In the genomic region with DNA sequence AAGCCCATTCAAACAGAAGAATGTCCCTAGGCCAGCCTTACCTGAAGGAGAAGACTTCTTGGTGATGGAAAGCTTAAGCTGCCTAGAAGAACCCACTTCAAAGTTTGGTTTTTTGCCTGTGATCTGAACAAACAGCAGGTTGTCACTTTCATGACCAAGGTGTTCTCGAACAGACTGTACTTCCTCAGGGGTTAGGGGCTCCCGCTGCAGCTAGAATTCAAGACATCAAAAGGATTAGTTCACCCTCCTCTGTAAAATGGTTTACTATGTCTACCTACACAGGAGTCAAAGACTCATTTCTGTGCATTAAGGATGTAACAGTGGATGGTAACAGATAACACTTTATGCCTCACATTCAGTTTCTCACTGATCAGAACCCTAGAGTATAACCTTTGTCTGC, we compare ENCODE assay signal across 29 cellular contexts. TPM values are rescaled to one million over a fixed set of nuclear protein-coding genes. Genes with fewer than 3 reads are reported as not detected.
A peak's percentile ranks its signal among the peaks of the same experiment; 100 is the strongest.
DNase-seq lines count a peak whose midpoint lies in the region; ATAC-seq lines count a peak whose summit lies in the region.
"Had no signal": no experiment of that assay in that cellular context is flagged by ENCODE, and none has a peak within 500 bp of the region (broad histone marks: within the 10 kb centered on the region; RNA-seq: fewer than 3 reads in every experiment).

No MANE protein-coding gene starts in this region.

- H3K36me3 ChIP-seq in thymus (ENCODE audit: control insufficient read depth, insufficient read depth) = peaks cover 52% of the 10 kb centered on the region

- no peak for DNase-seq in activated T-cell treated with anti-CD3 and anti-CD28 coated beads, Interleukin-2, amount 50 U/mL, for 24 hours
- DNase-seq in activated T-cell treated with anti-CD3 and anti-CD28 coated beads, Interleukin-2, amount 50 U/mL, for 48 hours = no peak
- DNase-seq in activated naive CD8-positive, alpha-beta T cell treated with anti-CD3 and anti-CD28 coated beads, Interleukin-2, amount 50 U/mL, for 24 hours = no peak
- DNase-seq in activated naive CD8-positive, alpha-beta T cell treated with anti-CD3 and anti-CD28 coated beads, Interleukin-2, amount 10 ng/mL, durations not matched to agents 7 days and 5 days = no peak
- no peak for DNase-seq in SHP77 (lab: John Stamatoyannopoulos, UW)
- DNase-seq: C1 segment of cervical spinal cord; DMS 273 treated with DMSO at 0.1 percent for 48 hours; DMS79; EL; GF-D8; NCI-H1048; NCI-H1417; NCI-H1694; NCI-H2029 treated with DMSO at 0.1 percent for 48 hours; NCI-H446 treated with DMSO at 0.1 percent for 48 hours; NCI-H526; NCI-H82; NK-92 treated with Interleukin-12 subunit alpha and Interleukin-12 subunit beta, amount 100 ng/mL, for 24 hours; Right ventricle myocardium superior; RPMI8226 had no signal

- peaks cover 23% of the 10 kb centered on the region for H3K4me1 ChIP-seq in thymus (ENCODE audit: control insufficient read depth, insufficient read depth, low read length)

- WGBS in thymus = 25% methylated on average over 2 of the region's 2 CpGs

- peak overlapping the region; percentile 78 for H3K27ac Mint-ChIP-seq in activated T-cell treated with anti-CD3 and anti-CD28 coated beads, Interleukin-2, amount 50 U/mL, for 24 hours
- H3K27ac Mint-ChIP-seq in activated naive CD8-positive, alpha-beta T cell = peak overlapping the region; percentile 83
- H3K27ac Mint-ChIP-seq in activated naive CD8-positive, alpha-beta T cell treated with anti-CD3 and anti-CD28 coated beads, Interleukin-2, amount 50 U/mL, for 24 hours = no peak overlapping the region
- H3K27ac Mint-ChIP-seq in activated naive CD8-positive, alpha-beta T cell treated with anti-CD3 and anti-CD28 coated beads, Interleukin-2, amount 10 ng/mL, durations not matched to agents 7 days and 5 days = no peak overlapping the region

- POLR2A ChIA-PET in activated naive CD8-positive, alpha-beta T cell treated with anti-CD3 and anti-CD28 coated beads, Interleukin-2, amount 10 ng/mL, durations not matched to agents 7 days and 5 days (lab: Charles Lee) = interaction anchor here (0.9 to 2.6 kb wide), 2 partner anchors 13 to 85 kb away, joined by 3 to 17 read pairs; partner anchors contain the start of genes CIAPIN1 and COQ9

- peaks cover 25% of the 10 kb centered on the region for H3K4me1 Mint-ChIP-seq in activated T-cell treated with anti-CD3 and anti-CD28 coated beads, Interleukin-2, amount 50 U/mL, for 24 hours (ENCODE audit: low read depth)
- H3K4me1 Mint-ChIP-seq in activated naive CD8-positive, alpha-beta T cell (ENCODE audit: low read depth) = peaks cover 35% of the 10 kb centered on the region
- peaks cover 25% of the 10 kb centered on the region for H3K4me1 Mint-ChIP-seq in activated naive CD8-positive, alpha-beta T cell treated with anti-CD3 and anti-CD28 coated beads, Interleukin-2, amount 50 U/mL, for 24 hours
- H3K4me1 Mint-ChIP-seq in activated naive CD8-positive, alpha-beta T cell treated with anti-CD3 and anti-CD28 coated beads, Interleukin-2, amount 10 ng/mL, durations not matched to agents 7 days and 5 days = peaks cover 3% of the 10 kb centered on the region

- H3K9me3 Mint-ChIP-seq in activated T-cell treated with anti-CD3 and anti-CD28 coated beads, Interleukin-2, amount 50 U/mL, for 24 hours = no peaks in the 10 kb centered on the region
- no peaks in the 10 kb centered on the region for H3K9me3 Mint-ChIP-seq in activated naive CD8-positive, alpha-beta T cell (ENCODE audit: low read depth)
- no peaks in the 10 kb centered on the region for H3K9me3 Mint-ChIP-seq in activated naive CD8-positive, alpha-beta T cell treated with anti-CD3 and anti-CD28 coated beads, Interleukin-2, amount 50 U/mL, for 24 hours
- H3K9me3 Mint-ChIP-seq in activated naive CD8-positive, alpha-beta T cell treated with anti-CD3 and anti-CD28 coated beads, Interleukin-2, amount 10 ng/mL, durations not matched to agents 7 days and 5 days = no peaks in the 10 kb centered on the region
- H3K9me3 Mint-ChIP-seq: CD8-positive, alpha-beta memory T cell had no signal

- H3K36me3 Mint-ChIP-seq in activated T-cell treated with anti-CD3 and anti-CD28 coated beads, Interleukin-2, amount 50 U/mL, for 24 hours (ENCODE audit: low read depth) = peaks cover 97% of the 10 kb centered on the region
- peaks cover 22% of the 10 kb centered on the region for H3K36me3 Mint-ChIP-seq in activated naive CD8-positive, alpha-beta T cell
- H3K36me3 Mint-ChIP-seq in activated naive CD8-positive, alpha-beta T cell treated with anti-CD3 and anti-CD28 coated beads, Interleukin-2, amount 50 U/mL, for 24 hours (ENCODE audit: low read depth) = peaks cover 58% of the 10 kb centered on the region
- peaks cover 42% of the 10 kb centered on the region for H3K36me3 Mint-ChIP-seq in activated naive CD8-positive, alpha-beta T cell treated with anti-CD3 and anti-CD28 coated beads, Interleukin-2, amount 10 ng/mL, durations not matched to agents 7 days and 5 days

- H3K27me3 ChIP-seq in thymus (ENCODE audit: control insufficient read depth, insufficient read depth) = no peaks in the 10 kb centered on the region

- H3K4me3 Mint-ChIP-seq in activated T-cell treated with anti-CD3 and anti-CD28 coated beads, Interleukin-2, amount 50 U/mL, for 24 hours = no peak overlapping the region
- peak overlapping the region; percentile 7 for H3K4me3 Mint-ChIP-seq in activated naive CD8-positive, alpha-beta T cell
- H3K4me3 Mint-ChIP-seq in activated naive CD8-positive, alpha-beta T cell treated with anti-CD3 and anti-CD28 coated beads, Interleukin-2, amount 50 U/mL, for 24 hours = no peak overlapping the region
- H3K4me3 Mint-ChIP-seq in activated naive CD8-positive, alpha-beta T cell treated with anti-CD3 and anti-CD28 coated beads, Interleukin-2, amount 10 ng/mL, durations not matched to agents 7 days and 5 days = no peak overlapping the region
- H3K4me3 Mint-ChIP-seq: CD8-positive, alpha-beta memory T cell; IgD-negative memory B cell had no signal

- H3K27ac ChIP-seq in thymus (ENCODE audit: low read depth) = peak overlapping the region; percentile 76
- H3K27ac ChIP-seq: HL-60 had no signal

- no peaks in the 10 kb centered on the region for H3K9me3 ChIP-seq in thymus (ENCODE audit: control insufficient read depth)

- no peak overlapping the region for H3K4me3 ChIP-seq in thymus (ENCODE audit: low read length)

- no peak for ATAC-seq in activated naive CD8-positive, alpha-beta T cell treated with anti-CD3 and anti-CD28 coated beads, Interleukin-2, amount 50 U/mL, for 24 hours
- ATAC-seq in activated naive CD8-positive, alpha-beta T cell treated with anti-CD3 and anti-CD28 coated beads, Interleukin-2, amount 10 ng/mL, durations not matched to agents 7 days and 5 days (ENCODE audit: low read depth) = peak; percentile 42
- no peak for ATAC-seq in GM19452 (IDR thresholded peaks at IDR 0.05; ENCODE audit: unreplicated experiment)
- ATAC-seq: HCT116 had no signal

- H3K27me3 Mint-ChIP-seq in activated T-cell treated with anti-CD3 and anti-CD28 coated beads, Interleukin-2, amount 50 U/mL, for 24 hours = no peaks in the 10 kb centered on the region
- no peaks in the 10 kb centered on the region for H3K27me3 Mint-ChIP-seq in activated naive CD8-positive, alpha-beta T cell
- no peaks in the 10 kb centered on the region for H3K27me3 Mint-ChIP-seq in activated naive CD8-positive, alpha-beta T cell treated with anti-CD3 and anti-CD28 coated beads, Interleukin-2, amount 50 U/mL, for 24 hours
- H3K27me3 Mint-ChIP-seq in activated naive CD8-positive, alpha-beta T cell treated with anti-CD3 and anti-CD28 coated beads, Interleukin-2, amount 10 ng/mL, durations not matched to agents 7 days and 5 days = no peaks in the 10 kb centered on the region
- H3K27me3 Mint-ChIP-seq: IgD-negative memory B cell had no signal

RNA-seq across cellular contexts. Expression of gene CIAPIN1, which starts 13.2 kb away (rescaled TPM):
- 10 to 100 TPM; 36.7 to 37.7 TPM for total RNA-seq in activated naive CD8-positive, alpha-beta T cell treated with anti-CD3 and anti-CD28 coated beads, Interleukin-2, amount 10 ng/mL, durations not matched to agents 7 days and 5 days
- polyA plus RNA-seq in thymus = 61.9 TPM

RNA-seq across cellular contexts. Expression of gene COQ9, which starts 13.3 kb away (rescaled TPM):
- total RNA-seq in activated naive CD8-positive, alpha-beta T cell treated with anti-CD3 and anti-CD28 coated beads, Interleukin-2, amount 10 ng/mL, durations not matched to agents 7 days and 5 days = 10 to 100 TPM; 37.1 to 40.3 TPM
- 67.5 TPM for polyA plus RNA-seq in thymus

RNA-seq across cellular contexts. Expression of gene POLR2C, which starts 28.5 kb away (rescaled TPM):
- 10 to 100 TPM; 61.1 to 63.6 TPM for total RNA-seq in activated naive CD8-positive, alpha-beta T cell treated with anti-CD3 and anti-CD28 coated beads, Interleukin-2, amount 10 ng/mL, durations not matched to agents 7 days and 5 days
- 56.5 TPM for polyA plus RNA-seq in thymus

RNA-seq across cellular contexts. Expression of gene CCL17, which starts 29.4 kb away (rescaled TPM):
- not detected for total RNA-seq in activated naive CD8-positive, alpha-beta T cell treated with anti-CD3 and anti-CD28 coated beads, Interleukin-2, amount 10 ng/mL, durations not matched to agents 7 days and 5 days
- polyA plus RNA-seq in thymus = 38.6 TPM
- total RNA-seq: H4, Right ventricle myocardium superior had no signal
- polyA plus RNA-seq: AG04450; CD8-positive, alpha-beta memory T cell; IgD-negative memory B cell had no signal

RNA-seq across cellular contexts. Expression of gene DOK4, which starts 52.3 kb away (rescaled TPM):
- total RNA-seq in activated naive CD8-positive, alpha-beta T cell treated with anti-CD3 and anti-CD28 coated beads, Interleukin-2, amount 10 ng/mL, durations not matched to agents 7 days and 5 days = 1 to 10 TPM; 6.3 to 6.4 TPM
- 11.8 TPM for polyA plus RNA-seq in thymus

Comparison
In these comparisons a context has a peak if more than half of its experiments do, and no peak if none do; other contexts are left out.
1. H3K27ac Mint-ChIP-seq: peak in activated T-cell treated with anti-CD3 and anti-CD28 coated beads, Interleukin-2, amount 50 U/mL, for 24 hours (single experiment) and activated naive CD8-positive, alpha-beta T cell (single experiment); none in activated naive CD8-positive, alpha-beta T cell treated with anti-CD3 and anti-CD28 coated beads, Interleukin-2, amount 50 U/mL, for 24 hours (single experiment) and activated naive CD8-positive, alpha-beta T cell treated with anti-CD3 and anti-CD28 coated beads, Interleukin-2, amount 10 ng/mL, durations not matched to agents 7 days and 5 days (single experiment).